ENCODE assay signal across 23 cellular contexts in the genomic region with DNA sequence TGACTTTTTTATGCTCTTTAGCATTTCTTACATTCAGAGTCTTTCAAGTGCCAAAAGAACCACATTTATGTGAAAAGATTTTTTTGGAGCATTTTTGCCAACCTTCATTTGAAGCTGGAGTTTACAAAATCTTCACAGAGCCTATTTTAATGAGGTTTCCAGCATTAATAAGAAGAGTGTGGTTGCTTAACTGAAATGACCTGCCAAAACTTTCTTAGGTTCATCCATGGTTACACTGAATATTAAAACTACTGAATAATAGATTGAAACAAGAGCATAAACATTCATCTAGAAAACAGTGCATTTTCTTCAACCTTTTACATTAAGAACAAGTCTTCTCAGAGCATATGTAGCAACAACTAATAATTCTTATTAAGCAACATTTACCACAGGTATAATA.
"Had no signal": no experiment of that assay in that cellular context is flagged by ENCODE, and none has a peak within 500 bp of the region (broad histone marks: within the 10 kb centered on the region; RNA-seq: fewer than 3 reads in every experiment).

No MANE protein-coding gene starts in this region.

- ATAC-seq: gastroesophageal sphincter; left lung; naive thymus-derived CD4-positive, alpha-beta T cell; psoas muscle; stimulated activated naive B cell treated with anti-CD40 and anti-IgM and Interleukin-4, amounts not matched to agents 10 μg/mL and 1 μg/mL and 100 μg/mL, for 72 hours; stimulated activated naive CD8-positive, alpha-beta T cell treated with anti-CD3 and anti-CD28 coated beads, Interleukin-15, amount 100 ng/mL, for 72 hours; upper lobe of right lung had no signal

- H3K4me3 Mint-ChIP-seq: central memory CD8-positive, alpha-beta T cell; naive thymus-derived CD4-positive, alpha-beta T cell; stimulated activated naive B cell treated with anti-CD40 and anti-IgM and Interleukin-4, amounts not matched to agents 10 μg/mL and 1 μg/mL and 100 μg/mL, for 72 hours; stimulated activated naive CD8-positive, alpha-beta T cell treated with anti-CD3 and anti-CD28 coated beads, Interleukin-15, amount 100 ng/mL, for 72 hours had no signal

- H3K27ac Mint-ChIP-seq: naive thymus-derived CD4-positive, alpha-beta T cell; stimulated activated naive B cell treated with anti-CD40 and anti-IgM and Interleukin-4, amounts not matched to agents 10 μg/mL and 1 μg/mL and 100 μg/mL, for 72 hours; stimulated activated naive CD8-positive, alpha-beta T cell treated with anti-CD3 and anti-CD28 coated beads, Interleukin-15, amount 100 ng/mL, for 72 hours had no signal

- H3K4me1 ChIP-seq: left lung, testis, upper lobe of right lung had no signal

- DNase-seq: cortex of kidney; dorsolateral prefrontal cortex; effector CD8-positive, alpha-beta T cell; head of caudate nucleus; hypothalamus; islet precursor cell; left lung; mesendoderm; naive thymus-derived CD4-positive, alpha-beta T cell; psoas muscle; sigmoid colon; stimulated activated CD4-positive, alpha-beta T cell treated with anti-CD3 and anti-CD28 coated beads, Interleukin-2, amount 100 ng/mL, for 24 hours; stimulated activated CD4-positive, alpha-beta T cell treated with anti-CD3 and anti-CD28 coated beads, Interleukin-4, amount 100 ng/mL, for 4 hours; stimulated activated naive B cell treated with anti-CD40 and anti-IgM and Interleukin-4, amounts not matched to agents 10 μg/mL and 1 μg/mL and 100 μg/mL, for 72 hours; stimulated activated naive CD8-positive, alpha-beta T cell treated with anti-CD3 and anti-CD28 coated beads, Interleukin-15, amount 100 ng/mL, for 72 hours; testis; upper lobe of right lung had no signal

- H3K27ac ChIP-seq: left lung, neutrophil, psoas muscle, skin epidermis, testis, upper lobe of right lung had no signal

- H3K27me3 ChIP-seq: dorsolateral prefrontal cortex, gastroesophageal sphincter, left lung, neutrophil, sigmoid colon, testis, tibial nerve, upper lobe of right lung had no signal

- H3K4me3 ChIP-seq: dorsolateral prefrontal cortex, gastroesophageal sphincter, left lung, lung, psoas muscle, sigmoid colon, skin epidermis, testis, tibial nerve, upper lobe of right lung had no signal

- H3K9me3 ChIP-seq: gastroesophageal sphincter, left lung, neutrophil, psoas muscle, sigmoid colon, testis, tibial nerve, upper lobe of right lung had no signal

- H3K36me3 ChIP-seq: gastroesophageal sphincter, left lung, neutrophil, sigmoid colon, tibial nerve, upper lobe of right lung had no signal

- H3K9me3 Mint-ChIP-seq: stimulated activated naive B cell treated with anti-CD40 and anti-IgM and Interleukin-4, amounts not matched to agents 10 μg/mL and 1 μg/mL and 100 μg/mL, for 72 hours had no signal

- H3K4me1 Mint-ChIP-seq: central memory CD8-positive, alpha-beta T cell; naive thymus-derived CD4-positive, alpha-beta T cell; stimulated activated naive B cell treated with anti-CD40 and anti-IgM and Interleukin-4, amounts not matched to agents 10 μg/mL and 1 μg/mL and 100 μg/mL, for 72 hours; stimulated activated naive CD8-positive, alpha-beta T cell treated with anti-CD3 and anti-CD28 coated beads, Interleukin-15, amount 100 ng/mL, for 72 hours had no signal

- H3K36me3 Mint-ChIP-seq: naive thymus-derived CD4-positive, alpha-beta T cell; stimulated activated naive B cell treated with anti-CD40 and anti-IgM and Interleukin-4, amounts not matched to agents 10 μg/mL and 1 μg/mL and 100 μg/mL, for 72 hours had no signal

- H3K27me3 Mint-ChIP-seq: central memory CD8-positive, alpha-beta T cell; naive thymus-derived CD4-positive, alpha-beta T cell; stimulated activated naive B cell treated with anti-CD40 and anti-IgM and Interleukin-4, amounts not matched to agents 10 μg/mL and 1 μg/mL and 100 μg/mL, for 72 hours; stimulated activated naive CD8-positive, alpha-beta T cell treated with anti-CD3 and anti-CD28 coated beads, Interleukin-15, amount 100 ng/mL, for 72 hours had no signal
